ENCODE assay signal across 2 cellular contexts in genomic region chr2:189183170-189183569, GRCh38.
TF ChIP-seq lines count a peak whose summit lies in the region.

No MANE protein-coding gene starts in this region.

TF ChIP-seq in HepG2, 621 proteins besides CTCF, POLR2A, EP300 and RAD21:
- no peak for TF ChIP-seq ZNF841 (CRISPR knock-in tag; IDR thresholded peaks at IDR 0.05; ENCODE audit: borderline replicate concordance)
- TF ChIP-seq PHF5A (CRISPR knock-in tag; IDR thresholded peaks at IDR 0.05; ENCODE audit: low read depth, unreplicated experiment): no peak
- TF ChIP-seq ZNF431 (CRISPR knock-in tag; IDR thresholded peaks at IDR 0.05; ENCODE audit: borderline replicate concordance, low read depth): no peak
- no peak for TF ChIP-seq ASH2L (IDR thresholded peaks at IDR 0.05; ENCODE audit: insufficient read length, low read depth, low read length)
- TF ChIP-seq RXRB (CRISPR knock-in tag; IDR thresholded peaks at IDR 0.05; ENCODE audit: borderline replicate concordance): no peak
- TF ChIP-seq ZNF354B (CRISPR knock-in tag; IDR thresholded peaks at IDR 0.05): no peak
- TF ChIP-seq MAFF (IDR thresholded peaks at IDR 0.05; ENCODE audit: low read depth, low read length): peak; percentile 31; the same call in 1 of the 2 replicates
- TF ChIP-seq PAWR (CRISPR knock-in tag; IDR thresholded peaks at IDR 0.05; ENCODE audit: borderline replicate concordance): no peak
- no peak for TF ChIP-seq ZNF460 (CRISPR knock-in tag; IDR thresholded peaks at IDR 0.05; ENCODE audit: borderline replicate concordance)
- TF ChIP-seq ZNF350 (CRISPR knock-in tag; IDR thresholded peaks at IDR 0.05; ENCODE audit: borderline replicate concordance, low read depth): no peak
- no peak for TF ChIP-seq ZNF746 (CRISPR knock-in tag; IDR thresholded peaks at IDR 0.05)
- no peak for TF ChIP-seq ZNF253 (CRISPR knock-in tag; IDR thresholded peaks at IDR 0.05; ENCODE audit: borderline replicate concordance)
- TF ChIP-seq MAFK (conservative IDR thresholded peaks at IDR 0.05 in 1 of 2, IDR thresholded peaks at IDR 0.05 in 1 of 2; ENCODE audit: low read length in 2 of 2): peak; percentile 30 to 64; a peak in 2 of 4 replicates
- TF ChIP-seq ZSCAN25 (CRISPR knock-in tag; IDR thresholded peaks at IDR 0.05): no peak
- no peak for TF ChIP-seq ARNTL (CRISPR knock-in tag; IDR thresholded peaks at IDR 0.05)
- TF ChIP-seq RARG (CRISPR knock-in tag; IDR thresholded peaks at IDR 0.05; ENCODE audit: low read depth): no peak
- TF ChIP-seq TEAD3 (CRISPR knock-in tag; optimal IDR thresholded peaks at IDR 0.05; ENCODE audit: borderline replicate concordance): no peak
- no peak for TF ChIP-seq ZBTB46 (CRISPR knock-in tag; IDR thresholded peaks at IDR 0.05; ENCODE audit: borderline replicate concordance)
TF ChIP-seq in HepG2: peak in this region for 2.

TF ChIP-seq in K562, 482 proteins besides CTCF, POLR2A, EP300 and RAD21:
- no peak for TF ChIP-seq BRD9 (IDR thresholded peaks at IDR 0.05; ENCODE audit: low read depth, partially characterized antibody)
- TF ChIP-seq KDM2B (CRISPR knock-in tag; IDR thresholded peaks at IDR 0.05): no peak
- TF ChIP-seq STAG1 (CRISPR knock-in tag; IDR thresholded peaks at IDR 0.05; ENCODE audit: borderline replicate concordance): no peak
- 0 out of 2 replicates have a peak, but pooled peaks have one; percentile 27 for TF ChIP-seq ZNF316 (IDR thresholded peaks at IDR 0.05)
- no peak for TF ChIP-seq RBBP5 (IDR thresholded peaks at IDR 0.05; ENCODE audit: borderline replicate concordance, insufficient read depth, low read length, poor library complexity, severe bottlenecking)
- TF ChIP-seq ADNP (tag; IDR thresholded peaks at IDR 0.05): no peak
- peak; percentile 18; the same call in 1 of the 2 replicates for TF ChIP-seq C11orf30 (IDR thresholded peaks at IDR 0.05; ENCODE audit: low read depth)
- TF ChIP-seq CHCHD3 (CRISPR knock-in tag; IDR thresholded peaks at IDR 0.05): no peak
- no peak for TF ChIP-seq ZBTB43 (CRISPR knock-in tag; IDR thresholded peaks at IDR 0.05)
- no peak for TF ChIP-seq ZNF507 (tag; conservative IDR thresholded peaks at IDR 0.05)
- no peak for TF ChIP-seq SMC3 (conservative IDR thresholded peaks at IDR 0.05; ENCODE audit: insufficient read depth, low read depth, low read length)
- no peak for TF ChIP-seq ZBTB7A (IDR thresholded peaks at IDR 0.05; ENCODE audit: borderline replicate concordance, control insufficient read depth, low read depth, low read length)
- TF ChIP-seq KDM4B (IDR thresholded peaks at IDR 0.05; ENCODE audit: borderline replicate concordance in 2 of 2, low read depth in 1 of 2): no peak
- no peak for TF ChIP-seq ZNF830 (CRISPR knock-in tag; IDR thresholded peaks at IDR 0.05)
TF ChIP-seq in K562: peak in this region for 2.
